In genomic region chr1:113963281-113963906, GRCh38 we compare ENCODE assay signal across 19 cellular contexts. TPM values are rescaled to one million over a fixed set of nuclear protein-coding genes. Genes with fewer than 3 reads are reported as not detected.
DNase-seq lines count a peak whose midpoint lies in the region; ATAC-seq, FAIRE-seq and TF ChIP-seq lines count a peak whose summit lies in the region.
"Had no signal": no experiment of that assay in that cellular context is flagged by ENCODE, and none has a peak within 500 bp of the region (broad histone marks: within the 10 kb centered on the region; RNA-seq: fewer than 3 reads in every experiment).

No MANE protein-coding gene starts in this region.

- H3K36me3 ChIP-seq in H1 (ENCODE audit: control insufficient read depth in 2 of 4, insufficient read depth in 4 of 4, low read length in 3 of 4) (peaks cover 8 to 47% (median 26%) of the 10 kb centered on the region in 4 experiments), transverse colon (peaks cover 0 to 60% (median 25%) of the 10 kb centered on the region in 4 donors)

- no peaks in the 10 kb centered on the region for H3K79me1 ChIP-seq in H1 (ENCODE audit: low read depth, low read length)

- H2AK5ac ChIP-seq in H1 (ENCODE audit: low read depth, low read length) = no peak overlapping the region

- H3K9me3 ChIP-seq in H1 (ENCODE audit: insufficient read depth in 2 of 2, low read depth in 1 of 2, low read length in 1 of 2) = no peaks in the 10 kb centered on the region
- no peaks in the 10 kb centered on the region for H3K9me3 ChIP-seq in transverse colon
- H3K9me3 ChIP-seq: esophagus squamous epithelium, psoas muscle had no signal

- H2BK15ac ChIP-seq in H1 (ENCODE audit: low read length) = no peak overlapping the region

- no peak overlapping the region for H2BK5ac ChIP-seq in H1 (ENCODE audit: low read depth, low read length)

- H2AFZ ChIP-seq in H1 (ENCODE audit: low read length) = no peak overlapping the region

- DNase-seq in activated T-cell treated with anti-CD3 and anti-CD28 coated beads, Interleukin-2, amount 50 U/mL, for 24 hours = no peak
- no peak for DNase-seq in activated T-cell treated with anti-CD3 and anti-CD28 coated beads, Interleukin-2, amount 50 U/mL, for 1 hour
- DNase-seq in SK-MEL-5 (ENCODE audit: low read depth, low spot score) = peak; percentile 8
- no peak for DNase-seq in H1 (ENCODE audit: low read depth in 1 of 2, low spot score in 2 of 2)
- DNase-seq in renal cortical epithelial cell (ENCODE audit: low read depth) = peak; percentile 28
- no peak for DNase-seq in transverse colon
- DNase-seq in cortex of kidney (lab: John Stamatoyannopoulos, UW) = no peak
- DNase-seq: activated CD4-positive, CD25-positive, alpha-beta regulatory T cell; AML-193; central memory CD4-positive, alpha-beta T cell; esophagus squamous epithelium; GOT3; NCI-H1417 treated with DMSO at 0.1 percent for 48 hours; NCI-H524; psoas muscle; SHP77; stimulated activated CD4-positive, alpha-beta T cell treated with anti-CD3 and anti-CD28 coated beads, Interleukin-4, amount 100 ng/mL, for 1 hour; stimulated activated naive B cell treated with anti-CD40 and anti-IgM and Interleukin-4, amounts not matched to agents 10 μg/mL and 1 μg/mL and 100 μg/mL, for 72 hours had no signal

- no peak for TF ChIP-seq POLR2A in H1 (IDR thresholded peaks at IDR 0.05; ENCODE audit: control extremely low read depth in 1 of 2, low read depth in 2 of 2, low read length in 2 of 2)
- no peak for TF ChIP-seq POLR2A in transverse colon (IDR thresholded peaks at IDR 0.05)

- H2BK20ac ChIP-seq in H1 (ENCODE audit: low read length) = no peak overlapping the region

- no peak for TF ChIP-seq EP300 in H1 (IDR thresholded peaks at IDR 0.05; ENCODE audit: borderline replicate concordance in 1 of 2, low read depth in 2 of 2, low read length in 2 of 2)
- no peak for TF ChIP-seq EP300 in transverse colon (IDR thresholded peaks at IDR 0.05; ENCODE audit: low read depth)

- H3K4me2 ChIP-seq in H1 (ENCODE audit: insufficient read depth in 1 of 2, low read depth in 2 of 2, low read length in 2 of 2) = no peak overlapping the region

- H3K27me3 Mint-ChIP-seq in activated T-cell treated with anti-CD3 and anti-CD28 coated beads, Interleukin-2, amount 50 U/mL, for 24 hours = no peaks in the 10 kb centered on the region
- H3K27me3 Mint-ChIP-seq: stimulated activated naive B cell treated with anti-CD40 and anti-IgM and Interleukin-4, amounts not matched to agents 10 μg/mL and 1 μg/mL and 100 μg/mL, for 72 hours had no signal

- H3K27ac ChIP-seq in H1 (ENCODE audit: low read depth, low read length) (no peak overlapping the region), transverse colon (no peak overlapping the region)
- H3K27ac ChIP-seq: esophagus squamous epithelium, psoas muscle had no signal

- H3K27me3 ChIP-seq in H1 (replicated peaks in 1 of 4; ENCODE audit: control insufficient read depth in 3 of 4, extremely low read depth in 1 of 4, insufficient read depth in 3 of 4, low read length in 3 of 4) = no peaks in the 10 kb centered on the region
- H3K27me3 ChIP-seq in transverse colon = no peaks in the 10 kb centered on the region
- H3K27me3 ChIP-seq: esophagus squamous epithelium had no signal

- no peak overlapping the region for H3K56ac ChIP-seq in H1 (replicated peaks; ENCODE audit: insufficient read length, low read depth, low read length)

- H2BK12ac ChIP-seq in H1 (ENCODE audit: low read depth, low read length) = no peak overlapping the region

- no peak overlapping the region for H3K4ac ChIP-seq in H1 (replicated peaks; ENCODE audit: insufficient read length, low read depth, low read length)

- no peaks in the 10 kb centered on the region for H3K9me3 Mint-ChIP-seq in activated T-cell treated with anti-CD3 and anti-CD28 coated beads, Interleukin-2, amount 50 U/mL, for 24 hours
- H3K9me3 Mint-ChIP-seq: stimulated activated naive B cell treated with anti-CD40 and anti-IgM and Interleukin-4, amounts not matched to agents 10 μg/mL and 1 μg/mL and 100 μg/mL, for 72 hours had no signal

- no peak overlapping the region for H2BK120ac ChIP-seq in H1 (replicated peaks; ENCODE audit: low read depth, low read length)

- peaks cover 15% of the 10 kb centered on the region for H3K4me1 Mint-ChIP-seq in activated T-cell treated with anti-CD3 and anti-CD28 coated beads, Interleukin-2, amount 50 U/mL, for 24 hours (ENCODE audit: low read depth)
- H3K4me1 Mint-ChIP-seq: stimulated activated naive B cell treated with anti-CD40 and anti-IgM and Interleukin-4, amounts not matched to agents 10 μg/mL and 1 μg/mL and 100 μg/mL, for 72 hours had no signal

- no peak overlapping the region for H3K23ac ChIP-seq in H1 (ENCODE audit: insufficient read length)

- no peak for ATAC-seq in HG03565 (IDR thresholded peaks at IDR 0.05; ENCODE audit: unreplicated experiment)
- ATAC-seq: psoas muscle; stimulated activated naive B cell treated with anti-CD40 and anti-IgM and Interleukin-4, amounts not matched to agents 10 μg/mL and 1 μg/mL and 100 μg/mL, for 72 hours had no signal

- no peak overlapping the region for H3K4me3 Mint-ChIP-seq in activated T-cell treated with anti-CD3 and anti-CD28 coated beads, Interleukin-2, amount 50 U/mL, for 24 hours
- H3K4me3 Mint-ChIP-seq: stimulated activated naive B cell treated with anti-CD40 and anti-IgM and Interleukin-4, amounts not matched to agents 10 μg/mL and 1 μg/mL and 100 μg/mL, for 72 hours had no signal

- TF ChIP-seq CTCF in H1 (IDR thresholded peaks at IDR 0.05; ENCODE audit: control extremely low read depth in 1 of 3, insufficient read depth in 1 of 3, low read depth in 1 of 3, low read length in 3 of 3) = peak in 1 of 3 experiments; percentile 4; a peak in 1 of 4 replicates
- TF ChIP-seq CTCF in transverse colon (IDR thresholded peaks at IDR 0.05) = no peak

- no peak overlapping the region for H4K5ac ChIP-seq in H1 (ENCODE audit: insufficient read length, low read depth, low read length)

- H3K23me2 ChIP-seq in H1 (ENCODE audit: low read depth, low read length) = no peaks in the 10 kb centered on the region

- no peak overlapping the region for H4K8ac ChIP-seq in H1 (ENCODE audit: extremely low read depth, insufficient read depth, low read length)

- 94% methylated on average over 12 of the region's 12 CpGs; no CpG with 5 or more reads in 1 of the 2 experiments for WGBS in H1 (ENCODE audit: extremely low coverage in 1 of 2, insufficient coverage in 1 of 2, insufficient read length in 1 of 2, insufficient replicate concordance in 2 of 2, low coverage in 1 of 2, low lambda C conversion rate in 2 of 2, missing lambda C conversion rate in 1 of 2), 2 experiments
- 89 to 94% methylated on average over 6 to 12 of the region's 12 CpGs for WGBS in transverse colon (ENCODE audit: low coverage in 1 of 2), 2 donors

- CTCF ChIA-PET in H1 (lab: Charles Lee; ENCODE audit: partially characterized antibody) = interaction anchor here (0.8 to 3.5 kb wide), 9 partner anchors 11 to 319 kb away, joined by 3 to 31 read pairs (median 6); partner anchors contain the start of genes HIPK1 and OLFML3

- no peak overlapping the region for H3K14ac ChIP-seq in H1 (ENCODE audit: insufficient read length)

- H3K4me3 ChIP-seq in H1 (ENCODE audit: extremely low read depth in 1 of 4, insufficient read depth in 2 of 4, low read depth in 3 of 4, low read length in 4 of 4) (no peak overlapping the region), transverse colon (no peak overlapping the region)
- H3K4me3 ChIP-seq: esophagus squamous epithelium, psoas muscle had no signal

- no peaks in the 10 kb centered on the region for H4K20me1 ChIP-seq in H1 (replicated peaks in 1 of 2; ENCODE audit: control insufficient read depth in 1 of 2, insufficient read depth in 2 of 2, low read length in 2 of 2)

- H3K27ac Mint-ChIP-seq in activated T-cell treated with anti-CD3 and anti-CD28 coated beads, Interleukin-2, amount 50 U/mL, for 24 hours = peak overlapping the region; percentile 68
- H3K27ac Mint-ChIP-seq: stimulated activated naive B cell treated with anti-CD40 and anti-IgM and Interleukin-4, amounts not matched to agents 10 μg/mL and 1 μg/mL and 100 μg/mL, for 72 hours had no signal

- POLR2A ChIA-PET in H1 (lab: Charles Lee; ENCODE audit: partially characterized antibody) = interaction anchor here (0.7 kb wide), 1 partner anchor 34 kb away, joined by 3 read pairs; the partner anchor contains the start of gene HIPK1

- peak overlapping the region in 1 of 4 experiments; percentile 46; a peak in 1 of 7 replicates for H3K9ac ChIP-seq in H1 (replicated peaks in 1 of 4; ENCODE audit: extremely low read depth in 1 of 4, low read depth in 3 of 4, low read length in 3 of 4)

- in situ Hi-C loops in SK-MEL-5 (cut with HindIII; ENCODE audit: low pct_unique_long_range_greater_than_20kb, low sequenced_read_pairs) (no loop called here), transverse colon (cut with MboI; ENCODE audit: low pct_ligation_motif_present in 1 of 4, low pct_unique_long_range_greater_than_20kb in 1 of 4, low sequenced_read_pairs in 3 of 4) (no loop called here)

- H3K4me1 ChIP-seq in H1 (replicated peaks in 1 of 4; ENCODE audit: control insufficient read depth in 3 of 4, insufficient read depth in 4 of 4, low read length in 3 of 4) (no peaks in the 10 kb centered on the region; a peak in 2 of 7 replicates), transverse colon (peaks cover 0 to 18% (median 1%) of the 10 kb centered on the region in 4 donors)
- H3K4me1 ChIP-seq: esophagus squamous epithelium, psoas muscle had no signal

- intact Hi-C loops in transverse colon (cut with DNase I; ENCODE audit: low total_unique reads) = no loop called here

- peaks cover 91% of the 10 kb centered on the region for H3K36me3 Mint-ChIP-seq in activated T-cell treated with anti-CD3 and anti-CD28 coated beads, Interleukin-2, amount 50 U/mL, for 24 hours (ENCODE audit: low read depth)

- no peak overlapping the region for H4K91ac ChIP-seq in H1 (replicated peaks; ENCODE audit: insufficient read length, low read length)

- FAIRE-seq in H1 (lab: Jason Lieb, UNC) = no peak

- no peaks in the 10 kb centered on the region for H3K79me2 ChIP-seq in H1 (ENCODE audit: control insufficient read depth in 1 of 2, insufficient read depth in 2 of 2, low read length in 2 of 2)

- H3K18ac ChIP-seq in H1 (ENCODE audit: extremely low read depth, low read length) = no peak overlapping the region

- TF ChIP-seq RAD21 in H1 (IDR thresholded peaks at IDR 0.05 in 1 of 2, conservative IDR thresholded peaks at IDR 0.05 in 1 of 2; ENCODE audit: low read depth in 2 of 2, low read length in 2 of 2) = peak; percentile 29 to 37; a peak in 2 of 4 replicates

RNA-seq across cellular contexts. Expression of gene OLFML3, which starts 15.9 kb away (rescaled TPM):
- total RNA-seq in SK-MEL-5 (2014; rRNA removed; shearing (Covaris generic)) = 0.16 TPM in 1 of 2 replicates, not detected in the other
- 0.18 and 0.42 TPM in 2 replicates for polyA plus RNA-seq in SK-MEL-5 (2015; cell fraction: cytosol; rRNA removed)
- 0.23 and 0.39 TPM in 2 replicates for polyA plus RNA-seq in SK-MEL-5 (2015; cell fraction: nucleus; rRNA removed)
- total RNA-seq in H1 (2021; fragmentation: NEBNext Ultra II Directional; extraction: Animal tissue kit (Norgen Biotek cat#: 25700)) = 55.3 and 56.0 TPM in 2 replicates
- 72.1 and 72.3 TPM in 2 replicates for polyA plus RNA-seq in H1 (2011; rRNA removed)
- polyA plus RNA-seq in H1 (2011; cell fraction: cytosol; rRNA removed) = 59.2 TPM
- polyA plus RNA-seq in H1 (2011; cell fraction: nucleus; rRNA removed) = 50.6 TPM
- polyA plus RNA-seq in H1 (2012, experiment 1 of 2) = 79.9 to 91.4 TPM (median 85.9 TPM) in 4 replicates
- polyA plus RNA-seq in H1 (2012, experiment 2 of 2) = 108 TPM
- 129 TPM for polyA plus RNA-seq in H1 (2013, experiment 1 of 2)
- 127 TPM for polyA plus RNA-seq in H1 (2013, experiment 2 of 2)
- polyA minus RNA-seq in H1 (2011; rRNA and poly(A)+ RNA removed) = 44.8 and 47.2 TPM in 2 replicates
- 24.4 TPM for polyA minus RNA-seq in H1 (2011; cell fraction: cytosol; rRNA and poly(A)+ RNA removed)
- polyA minus RNA-seq in H1 (2011; cell fraction: nucleus; rRNA and poly(A)+ RNA removed) = 13.5 TPM
- 0.52 and 5.1 TPM in 2 replicates for total RNA-seq in renal cortical epithelial cell
- 10 to 100 TPM; 15.7 to 29.2 (median 24.3) TPM for total RNA-seq in transverse colon

RNA-seq across cellular contexts. Expression of gene HIPK1, which starts 34.3 kb away (rescaled TPM):
- total RNA-seq in SK-MEL-5 (2014; rRNA removed; shearing (Covaris generic)) = 11.4 and 12.7 TPM in 2 replicates
- polyA plus RNA-seq in SK-MEL-5 (2015; cell fraction: cytosol; rRNA removed) = 15.6 and 20.0 TPM in 2 replicates
- 24.0 and 24.3 TPM in 2 replicates for polyA plus RNA-seq in SK-MEL-5 (2015; cell fraction: nucleus; rRNA removed)
- total RNA-seq in H1 (2021; fragmentation: NEBNext Ultra II Directional; extraction: Animal tissue kit (Norgen Biotek cat#: 25700)) = 63.0 and 64.3 TPM in 2 replicates
- 40.4 and 46.2 TPM in 2 replicates for polyA plus RNA-seq in H1 (2011; rRNA removed)
- 29.4 TPM for polyA plus RNA-seq in H1 (2011; cell fraction: cytosol; rRNA removed)
- polyA plus RNA-seq in H1 (2011; cell fraction: nucleus; rRNA removed) = 45.2 TPM
- 21.2 to 32.8 TPM (median 26.6 TPM) in 4 replicates for polyA plus RNA-seq in H1 (2012, experiment 1 of 2)
- 3.0 TPM for polyA plus RNA-seq in H1 (2012, experiment 2 of 2)
- 20.3 TPM for polyA plus RNA-seq in H1 (2013, experiment 1 of 2)
- 19.9 TPM for polyA plus RNA-seq in H1 (2013, experiment 2 of 2)
- 191 and 223 TPM in 2 replicates for polyA minus RNA-seq in H1 (2011; rRNA and poly(A)+ RNA removed)
- 62.8 TPM for polyA minus RNA-seq in H1 (2011; cell fraction: cytosol; rRNA and poly(A)+ RNA removed)
- polyA minus RNA-seq in H1 (2011; cell fraction: nucleus; rRNA and poly(A)+ RNA removed) = 55.2 TPM
- total RNA-seq in renal cortical epithelial cell (20.8 and 51.0 TPM in 2 replicates), transverse colon (10 to 100 TPM; 48.3 to 63.9 (median 53.1) TPM)

RNA-seq across cellular contexts. Expression of gene DCLRE1B, which starts 58.3 kb away (rescaled TPM):
- 5.1 and 6.2 TPM in 2 replicates for total RNA-seq in SK-MEL-5 (2014; rRNA removed; shearing (Covaris generic))
- polyA plus RNA-seq in SK-MEL-5 (2015; cell fraction: cytosol; rRNA removed) = 7.3 and 9.7 TPM in 2 replicates
- polyA plus RNA-seq in SK-MEL-5 (2015; cell fraction: nucleus; rRNA removed) = 1.5 and 3.0 TPM in 2 replicates
- total RNA-seq in H1 (2021; fragmentation: NEBNext Ultra II Directional; extraction: Animal tissue kit (Norgen Biotek cat#: 25700)) = 11.0 TPM in 2 replicates
- 5.5 and 7.8 TPM in 2 replicates for polyA plus RNA-seq in H1 (2011; rRNA removed)
- polyA plus RNA-seq in H1 (2011; cell fraction: cytosol; rRNA removed) = 5.2 TPM
- polyA plus RNA-seq in H1 (2011; cell fraction: nucleus; rRNA removed) = 5.7 TPM
- polyA plus RNA-seq in H1 (2012, experiment 1 of 2) = 6.7 to 9.3 TPM (median 8.8 TPM) in 4 replicates
- 4.9 TPM for polyA plus RNA-seq in H1 (2012, experiment 2 of 2)
- 7.4 TPM for polyA plus RNA-seq in H1 (2013, experiment 1 of 2)
- polyA plus RNA-seq in H1 (2013, experiment 2 of 2) = 6.6 TPM
- polyA minus RNA-seq in H1 (2011; rRNA and poly(A)+ RNA removed) = 8.0 and 8.9 TPM in 2 replicates
- polyA minus RNA-seq in H1 (2011; cell fraction: cytosol; rRNA and poly(A)+ RNA removed) = 8.0 TPM
- polyA minus RNA-seq in H1 (2011; cell fraction: nucleus; rRNA and poly(A)+ RNA removed) = 3.5 TPM
- 2.7 and 4.9 TPM in 2 replicates for total RNA-seq in renal cortical epithelial cell
- 1 to 10 TPM in 3 of 4 donors, not detected in 1; 2.4 to 6.2 (median 2.9) TPM for total RNA-seq in transverse colon

RNA-seq across cellular contexts. Expression of gene AP4B1, which starts 58.8 kb away (rescaled TPM):
- total RNA-seq in SK-MEL-5 (2014; rRNA removed; shearing (Covaris generic)) = 4.7 and 8.3 TPM in 2 replicates
- polyA plus RNA-seq in SK-MEL-5 (2015; cell fraction: cytosol; rRNA removed) = 3.9 and 5.6 TPM in 2 replicates
- polyA plus RNA-seq in SK-MEL-5 (2015; cell fraction: nucleus; rRNA removed) = 33.9 and 48.1 TPM in 2 replicates
- 8.9 and 11.7 TPM in 2 replicates for total RNA-seq in H1 (2021; fragmentation: NEBNext Ultra II Directional; extraction: Animal tissue kit (Norgen Biotek cat#: 25700))
- polyA plus RNA-seq in H1 (2011; rRNA removed) = 7.5 and 9.0 TPM in 2 replicates
- 13.3 TPM for polyA plus RNA-seq in H1 (2011; cell fraction: cytosol; rRNA removed)
- 11.7 TPM for polyA plus RNA-seq in H1 (2011; cell fraction: nucleus; rRNA removed)
- 11.6 to 14.0 TPM (median 11.8 TPM) in 4 replicates for polyA plus RNA-seq in H1 (2012, experiment 1 of 2)
- 2.1 TPM for polyA plus RNA-seq in H1 (2012, experiment 2 of 2)
- 7.6 TPM for polyA plus RNA-seq in H1 (2013, experiment 1 of 2)
- 6.7 TPM for polyA plus RNA-seq in H1 (2013, experiment 2 of 2)
- 7.9 and 10.9 TPM in 2 replicates for polyA minus RNA-seq in H1 (2011; rRNA and poly(A)+ RNA removed)
- 6.4 TPM for polyA minus RNA-seq in H1 (2011; cell fraction: cytosol; rRNA and poly(A)+ RNA removed)
- polyA minus RNA-seq in H1 (2011; cell fraction: nucleus; rRNA and poly(A)+ RNA removed) = 6.9 TPM
- total RNA-seq in renal cortical epithelial cell = 19.8 and 23.0 TPM in 2 replicates
- total RNA-seq in transverse colon = 10 to 100 TPM in 2 of 4 donors, 1 to 10 TPM in 2; 7.2 to 37.2 (median 16.5) TPM

Comparison
In these comparisons a context has a peak if more than half of its experiments do, and no peak if none do; other contexts are left out.
1. DNase-seq: peak in SK-MEL-5 (single experiment) and renal cortical epithelial cell (single experiment); none in activated T-cell treated with anti-CD3 and anti-CD28 coated beads, Interleukin-2, amount 50 U/mL, for 24 hours (single experiment), activated T-cell treated with anti-CD3 and anti-CD28 coated beads, Interleukin-2, amount 50 U/mL, for 1 hour (single experiment), H1 (0 of 2), transverse colon (single experiment) and cortex of kidney (single experiment).